ENCODE assay signal across 1 cellular context in genomic region chr6:30227763-30228487, GRCh38.
A peak's percentile ranks its signal among the peaks of the same experiment; 100 is the strongest.
TF ChIP-seq lines count a peak whose summit lies in the region.

No MANE protein-coding gene starts in this region.

TF ChIP-seq in HepG2, 621 proteins besides CTCF, POLR2A, EP300 and RAD21:
- TF ChIP-seq ZZZ3 (CRISPR knock-in tag; IDR thresholded peaks at IDR 0.05; ENCODE audit: borderline replicate concordance), result no peak
- 0 out of 2 replicates have a peak, but pooled peaks have one; percentile 13 for TF ChIP-seq MNT (IDR thresholded peaks at IDR 0.05)
TF ChIP-seq in HepG2: peak in this region for 1.
